In genomic region chr14:39310071-39310470, GRCh38 we compare ENCODE assay signal across 18 cellular contexts.
DNase-seq lines count a peak whose midpoint lies in the region; ATAC-seq and TF ChIP-seq lines count a peak whose summit lies in the region.
"Had no signal": no experiment of that assay in that cellular context is flagged by ENCODE, and none has a peak within 500 bp of the region (broad histone marks: within the 10 kb centered on the region; RNA-seq: fewer than 3 reads in every experiment).

No MANE protein-coding gene starts in this region.

- H3K27me3 ChIP-seq in trophoblast cell (ENCODE audit: insufficient read depth, low read length) (no peaks in the 10 kb centered on the region), gastrocnemius medialis (no peaks in the 10 kb centered on the region)

- no peaks in the 10 kb centered on the region for H3K79me1 ChIP-seq in trophoblast cell (ENCODE audit: low read length)

- H3K14ac ChIP-seq in trophoblast cell (ENCODE audit: low read length): no peak overlapping the region

- H4K91ac ChIP-seq in trophoblast cell (ENCODE audit: low read depth, low read length): no peak overlapping the region

- no peaks in the 10 kb centered on the region for H3K79me2 ChIP-seq in trophoblast cell (ENCODE audit: control insufficient read depth, insufficient read depth, low read length, poor library complexity)

- no peak overlapping the region for H3K27ac ChIP-seq in trophoblast cell (ENCODE audit: low read depth, low read length)
- H3K27ac ChIP-seq in gastrocnemius medialis: peak overlapping the region in 1 of 4 donors; percentile 15
- H3K27ac ChIP-seq in RWPE1: no peak overlapping the region
- H3K27ac ChIP-seq: C4-2B, GM23248 had no signal

- CTCF ChIA-PET in RWPE1 (lab: Yijun Ruan, JAX): no interaction called here

- no peak overlapping the region for H4K8ac ChIP-seq in trophoblast cell (ENCODE audit: low read depth, low read length)

- H3K4me2 ChIP-seq in trophoblast cell (ENCODE audit: low read length): no peak overlapping the region

- no peak overlapping the region for H3K18ac ChIP-seq in trophoblast cell (ENCODE audit: low read length)

- peaks cover 0 to 6% of the 10 kb centered on the region in 2 experiments for H3K36me3 ChIP-seq in trophoblast cell (ENCODE audit: control insufficient read depth in 1 of 2, insufficient read depth in 2 of 2, low read length in 2 of 2)
- peaks cover 0 to 33% of the 10 kb centered on the region in 2 donors for H3K36me3 ChIP-seq in gastrocnemius medialis
- H3K36me3 ChIP-seq: HAP-1 had no signal

- H3K9ac ChIP-seq in trophoblast cell (ENCODE audit: low read length): no peak overlapping the region
- H3K9ac ChIP-seq: GM23248 had no signal

- H3K9me3 ChIP-seq in trophoblast cell (ENCODE audit: insufficient read depth, low read depth, low read length): no peaks in the 10 kb centered on the region
- no peaks in the 10 kb centered on the region for H3K9me3 ChIP-seq in gastrocnemius medialis
- H3K9me3 ChIP-seq: Caco-2, HAP-1 had no signal

- H2BK12ac ChIP-seq in trophoblast cell (ENCODE audit: low read length): no peak overlapping the region

- no peak overlapping the region for H3K4ac ChIP-seq in trophoblast cell (ENCODE audit: low read depth, low read length)

- intact Hi-C loops in posterior cingulate gyrus (cut with DNase I): no loop called here
- intact Hi-C loops in gastrocnemius medialis (cut with DNase I; ENCODE audit: low total_unique reads): no loop called here

- TF ChIP-seq POLR2A in gastrocnemius medialis (IDR thresholded peaks at IDR 0.05): no peak

- no peak overlapping the region for H2BK120ac ChIP-seq in trophoblast cell (ENCODE audit: insufficient read depth, low read length, poor library complexity)

- no peak overlapping the region for H2BK5ac ChIP-seq in trophoblast cell (ENCODE audit: low read depth, low read length, poor library complexity)

- H3K4me3 ChIP-seq in fibroblast of villous mesenchyme (ENCODE audit: low read depth, low read length): no peak overlapping the region
- H3K4me3 ChIP-seq in trophoblast cell (ENCODE audit: low read depth, low read length): no peak overlapping the region
- H3K4me3 ChIP-seq in gastrocnemius medialis: no peak overlapping the region
- H3K4me3 ChIP-seq: GM23248, HAP-1, K562 had no signal

- POLR2A ChIA-PET in RWPE1 (lab: Yijun Ruan, JAX; ENCODE audit: low non-redundant PET): no interaction called here

- ATAC-seq in GM18520 (IDR thresholded peaks at IDR 0.05; ENCODE audit: unreplicated experiment) (no peak), gastrocnemius medialis (no peak)
- ATAC-seq: K562 had no signal

- in situ Hi-C loops in gastrocnemius medialis (cut with MboI; ENCODE audit: low sequenced_read_pairs in 4 of 4): no loop called here

- H4K12ac ChIP-seq in trophoblast cell (ENCODE audit: low read depth, low read length): no peak overlapping the region

- TF ChIP-seq CTCF in fibroblast of villous mesenchyme (IDR thresholded peaks at IDR 0.05; ENCODE audit: insufficient read depth, low read depth, low read length) (no peak), gastrocnemius medialis (IDR thresholded peaks at IDR 0.05 in 4 of 5, conservative IDR thresholded peaks at IDR 0.05 in 1 of 5) (no peak), RWPE1 (conservative IDR thresholded peaks at IDR 0.05; ENCODE audit: low read depth) (no peak)

- no peak overlapping the region for H2AK5ac ChIP-seq in trophoblast cell (ENCODE audit: low read length)

- no peaks in the 10 kb centered on the region for H3K4me1 ChIP-seq in trophoblast cell (ENCODE audit: control insufficient read depth in 1 of 2, insufficient read depth in 2 of 2, low read length in 2 of 2)
- no peaks in the 10 kb centered on the region for H3K4me1 ChIP-seq in gastrocnemius medialis
- H3K4me1 ChIP-seq: Caco-2, HAP-1 had no signal

- no peak overlapping the region for H3K23ac ChIP-seq in trophoblast cell (ENCODE audit: low read length)

- no peak overlapping the region for H2AFZ ChIP-seq in trophoblast cell (ENCODE audit: insufficient read depth, low read length, poor library complexity)
- H2AFZ ChIP-seq: GM23248 had no signal

- DNase-seq in LHCN-M2 (ENCODE audit: low read depth) (peak; percentile 6), amniotic epithelial cell (ENCODE audit: low read depth) (peak; percentile 23), fibroblast of villous mesenchyme (ENCODE audit: low read depth) (peak; percentile 30), trophoblast cell (peak; percentile 35 to 83), posterior cingulate gyrus (no peak), gastrocnemius medialis (no peak), RWPE1 (ENCODE audit: low spot score) (no peak)
- DNase-seq: AML-193; Caco-2; CD4-positive, alpha-beta T cell; DMS153; DMS79; GDM1; GM23248 had no signal

Comparison
In these comparisons a context has a peak if more than half of its experiments do, and no peak if none do; other contexts are left out.
1. DNase-seq: peak in LHCN-M2 (single experiment), amniotic epithelial cell (single experiment), fibroblast of villous mesenchyme (single experiment) and trophoblast cell (2 of 2); none in posterior cingulate gyrus (0 of 10), gastrocnemius medialis (0 of 2) and RWPE1 (single experiment).